21 cellular contexts compared by ENCODE assay signal in the genomic region with DNA sequence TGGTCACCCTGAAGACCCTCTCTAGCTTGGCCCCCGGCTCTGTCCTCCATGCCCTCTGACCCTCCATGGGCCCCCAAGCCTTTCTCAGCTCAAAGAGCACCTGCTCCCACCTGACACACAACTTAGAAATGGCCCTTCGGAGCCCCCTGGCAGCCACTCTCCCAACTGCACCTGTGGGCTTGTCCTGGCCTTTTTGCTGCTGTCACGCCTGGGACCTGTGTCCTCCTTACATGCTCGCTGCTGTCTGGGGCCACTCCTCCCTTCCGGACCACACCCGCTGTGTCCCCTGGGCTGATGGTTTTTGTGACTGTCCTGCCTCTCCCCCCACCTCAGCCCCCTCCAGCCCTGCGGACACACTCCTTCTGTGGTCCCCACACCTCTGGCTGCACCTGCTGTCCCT.
DNase-seq lines count a peak whose midpoint lies in the region; ATAC-seq and TF ChIP-seq lines count a peak whose summit lies in the region.
"Had no signal": no experiment of that assay in that cellular context is flagged by ENCODE, and none has a peak within 500 bp of the region (broad histone marks: within the 10 kb centered on the region; RNA-seq: fewer than 3 reads in every experiment).

No MANE protein-coding gene starts in this region.

- H3K4me2 ChIP-seq in osteoblast (ENCODE audit: insufficient read depth, low read length), result no peak overlapping the region
- H3K4me2 ChIP-seq: neural progenitor cell had no signal

- H3K9me3 ChIP-seq in osteoblast (ENCODE audit: low read depth, low read length), result no peaks in the 10 kb centered on the region
- H3K9me3 ChIP-seq: HAP-1, right lobe of liver, upper lobe of right lung had no signal

- no peaks in the 10 kb centered on the region for H4K20me1 ChIP-seq in osteoblast (ENCODE audit: insufficient read depth, low read length)

- DNase-seq in DMS53 (lab: John Stamatoyannopoulos, UW), result peak; percentile 99
- DNase-seq in NCI-H146 treated with DMSO at 0.1 percent for 48 hours (lab: John Stamatoyannopoulos, UW; ENCODE audit: unreplicated experiment), result peak; percentile 72
- DNase-seq in SHP77 (lab: John Stamatoyannopoulos, UW), result peak; percentile 8 to 52
- DNase-seq in osteoblast (ENCODE audit: insufficient read length, low spot score, missing footprints), result peak; percentile 18
- DNase-seq in GM19240 (ENCODE audit: insufficient read length, low spot score), result no peak
- no peak for DNase-seq in activated effector memory CD4-positive, alpha-beta T cell treated with anti-CD3 and anti-CD28 coated beads, Interleukin-2, amount 50 U/mL, for 16 hours
- DNase-seq: activated CD4-positive, alpha-beta T cell treated with anti-CD3 and anti-CD28 coated beads for 48 hours; activated naive CD4-positive, alpha-beta T cell; activated T-cell treated with anti-CD3 and anti-CD28 coated beads, Interleukin-2, amount 50 U/mL, for 48 hours; hippocampal formation; immature natural killer cell; OCI-M1; posterior cingulate gyrus; right lobe of liver; stimulated activated CD4-positive, alpha-beta T cell treated with anti-CD3 and anti-CD28 coated beads, Interleukin-4, amount 100 ng/mL, for 24 hours; substantia nigra; upper lobe of right lung had no signal

- ATAC-seq in GM19324 (IDR thresholded peaks at IDR 0.05; ENCODE audit: low FRiP score, unreplicated experiment), result no peak
- ATAC-seq: right lobe of liver, SK-N-SH treated with all-trans-retinoic acid at 6 μM for 48 hours, upper lobe of right lung had no signal

- no peak overlapping the region for H3K4me3 ChIP-seq in osteoblast (ENCODE audit: insufficient read depth, low read length)
- H3K4me3 ChIP-seq: HAP-1, neural progenitor cell, right lobe of liver, upper lobe of right lung had no signal

- no peak overlapping the region for H2AFZ ChIP-seq in osteoblast (ENCODE audit: low read length)
- H2AFZ ChIP-seq: neural progenitor cell had no signal

- no peak for TF ChIP-seq CTCF in osteoblast (IDR thresholded peaks at IDR 0.05; ENCODE audit: extremely low read depth, low read depth, low read length)

- H3K79me2 ChIP-seq in osteoblast (ENCODE audit: insufficient read depth, low read length), result no peaks in the 10 kb centered on the region

- H3K36me3 ChIP-seq in osteoblast (ENCODE audit: insufficient read depth, low read length), result no peaks in the 10 kb centered on the region
- H3K36me3 ChIP-seq: HAP-1, neural progenitor cell, right lobe of liver, upper lobe of right lung had no signal

- H3K27ac ChIP-seq in osteoblast (ENCODE audit: low read depth, low read length), result no peak overlapping the region
- H3K27ac ChIP-seq: neural progenitor cell, right lobe of liver, upper lobe of right lung had no signal

- peaks cover 35% of the 10 kb centered on the region for H3K27me3 ChIP-seq in osteoblast (ENCODE audit: insufficient read depth, low read length)
- H3K27me3 ChIP-seq: neural progenitor cell, right lobe of liver, upper lobe of right lung had no signal

- no peaks in the 10 kb centered on the region for H3K4me1 ChIP-seq in osteoblast (ENCODE audit: insufficient read depth, low read length)

Comparison
In these comparisons a context has a peak if more than half of its experiments do, and no peak if none do; other contexts are left out.
1. DNase-seq: peak in DMS53 (single experiment), NCI-H146 treated with DMSO at 0.1 percent for 48 hours (single experiment), SHP77 (2 of 2) and osteoblast (single experiment); none in GM19240 (single experiment) and activated effector memory CD4-positive, alpha-beta T cell treated with anti-CD3 and anti-CD28 coated beads, Interleukin-2, amount 50 U/mL, for 16 hours (single experiment).